In genomic region chr14:100851586-100851916, GRCh38 we compare ENCODE assay signal across 15 cellular contexts. TPM values are rescaled to one million over a fixed set of nuclear protein-coding genes. Genes with fewer than 3 reads are reported as not detected.
A peak's percentile ranks its signal among the peaks of the same experiment; 100 is the strongest.
DNase-seq lines count a peak whose midpoint lies in the region; ATAC-seq and TF ChIP-seq lines count a peak whose summit lies in the region.
"Had no signal": no experiment of that assay in that cellular context is flagged by ENCODE, and none has a peak within 500 bp of the region (broad histone marks: within the 10 kb centered on the region; RNA-seq: fewer than 3 reads in every experiment).

No MANE protein-coding gene starts in this region.

- no peaks in the 10 kb centered on the region for H4K20me1 ChIP-seq in HCT116 (ENCODE audit: insufficient read depth)

- H3K36me3 ChIP-seq in HCT116 (ENCODE audit: control insufficient read depth in 1 of 2, insufficient read depth in 2 of 2, low read length in 2 of 2) (no peaks in the 10 kb centered on the region), adrenal gland (replicated peaks in 1 of 2) (peaks cover 0 to 17% of the 10 kb centered on the region in 2 donors)
- H3K36me3 ChIP-seq: HAP-1 had no signal

- no peak for TF ChIP-seq POLR2A in HCT116 (IDR thresholded peaks at IDR 0.05; ENCODE audit: borderline replicate concordance, extremely low read depth, insufficient read depth, insufficient read length)
- TF ChIP-seq POLR2A in adrenal gland (IDR thresholded peaks at IDR 0.05), result no peak

- peak overlapping the region; percentile 37 for H2AFZ ChIP-seq in HCT116 (ENCODE audit: low read depth, low read length, poor library complexity, severe bottlenecking)

- peak overlapping the region; percentile 20 for H3K4me2 ChIP-seq in HCT116 (ENCODE audit: low read length)

- no peak for DNase-seq in HCT116 (ENCODE audit: low read depth, low spot score)
- DNase-seq in adrenal gland, result no peak
- DNase-seq in sciatic nerve (ENCODE audit: low spot score), result no peak
- DNase-seq in NCI-H345 treated with DMSO at 0.1 percent for 48 hours (lab: John Stamatoyannopoulos, UW; ENCODE audit: unreplicated experiment), result no peak
- DNase-seq in NCI-H128 (lab: John Stamatoyannopoulos, UW; ENCODE audit: unreplicated experiment), result no peak

- H3K4me1 ChIP-seq in HCT116 (ENCODE audit: control insufficient read depth in 1 of 2, insufficient read depth in 2 of 2, low read length in 2 of 2) (peaks cover 0 to 17% of the 10 kb centered on the region in 2 experiments; a peak in 3 of 4 replicates), adrenal gland (replicated peaks in 1 of 2) (peaks cover 0 to 31% of the 10 kb centered on the region in 2 donors)
- H3K4me1 ChIP-seq: Caco-2 had no signal

- WGBS in adrenal gland, 4 donors, result 58 to 72% (median 71%) methylated on average over 12 to 13 of the region's 13 CpGs

- CTCF ChIA-PET in HCT116 (lab: Charles Lee), result interaction anchor here (1.0 to 1.5 kb wide), 6 partner anchors 9 to 813 kb away, joined by 3 to 7 read pairs (median 4); no protein-coding TSS in a partner anchor

- H3K9me3 ChIP-seq in HCT116 (ENCODE audit: control insufficient read depth in 1 of 2, insufficient read depth in 1 of 2, low read depth in 1 of 2, low read length in 2 of 2) (no peaks in the 10 kb centered on the region), adrenal gland (replicated peaks in 1 of 3) (no peaks in the 10 kb centered on the region)
- H3K9me3 ChIP-seq: A549, BE2C, Caco-2, HAP-1 had no signal

- H3K9ac ChIP-seq in HCT116 (ENCODE audit: low read length), result no peak overlapping the region

- no peak for TF ChIP-seq RAD21 in HCT116 (IDR thresholded peaks at IDR 0.05; ENCODE audit: low read depth)

- H3K9me2 ChIP-seq in HCT116 (ENCODE audit: insufficient read depth), result no peaks in the 10 kb centered on the region

- POLR2A ChIA-PET in HCT116 (lab: Charles Lee), result no interaction called here

- no peaks in the 10 kb centered on the region for H3K79me2 ChIP-seq in HCT116 (ENCODE audit: insufficient read depth, low read length)

- intact Hi-C loops in HCT116 (cut with micrococcal nuclease) (loop anchor here (1.0 kb wide), 5 partner anchors 50 to 814 kb away; no protein-coding TSS in a partner anchor), adrenal gland (cut with DNase I) (loop anchor here in 1 of 2 donors (5.0 kb wide), 1 partner anchor 51 kb away; the partner anchor contains the start of gene RTL1), sciatic nerve (cut with DNase I) (no loop called here)

- H3K27me3 ChIP-seq in HCT116 (ENCODE audit: insufficient read depth, low read length) (no peaks in the 10 kb centered on the region), adrenal gland (no peaks in the 10 kb centered on the region)
- H3K27me3 ChIP-seq: BE2C had no signal

- ATAC-seq in HCT116, result no peak
- ATAC-seq in sciatic nerve, result peak; percentile 23

- H3K27ac ChIP-seq in C4-2B (no peak overlapping the region), HCT116 (ENCODE audit: low read depth, low read length) (no peak overlapping the region), adrenal gland (peak overlapping the region in 3 of 5 donors; percentile 29 to 66 (median 48))
- H3K27ac ChIP-seq: HL-60 had no signal

- BruUV-seq in HCT116 (replicated peaks; lab: Mats Ljungman, UMichigan), result no TSS peak

- TF ChIP-seq CTCF in C4-2B (conservative IDR thresholded peaks at IDR 0.05) (0 out of 2 replicates have a peak, but pooled peaks have one; percentile 55), HCT116 (IDR thresholded peaks at IDR 0.05 in 2 of 3, conservative IDR thresholded peaks at IDR 0.05 in 1 of 3; ENCODE audit: borderline replicate concordance in 1 of 3, insufficient read depth in 1 of 3, low read depth in 2 of 3, low read length in 2 of 3) (no peak), adrenal gland (IDR thresholded peaks at IDR 0.05) (no peak)

- RAD21 ChIA-PET in HCT116 (lab: Charles Lee; ENCODE audit: low non-redundant PET in 1 of 2, low total read pairs in 2 of 2, uncharacterized antibody in 2 of 2, unreplicated experiment in 2 of 2), result no interaction called here

- no peak overlapping the region for H3K4me3 ChIP-seq in HCT116 (replicated peaks in 1 of 2; ENCODE audit: low read depth in 1 of 2, low read length in 2 of 2)
- H3K4me3 ChIP-seq in adrenal gland, result no peak overlapping the region
- H3K4me3 ChIP-seq: A549, HAP-1 had no signal

TF ChIP-seq in HCT116, 20 proteins besides CTCF, POLR2A, EP300 and RAD21:
- TF ChIP-seq EZH2phosphoT487 (IDR thresholded peaks at IDR 0.05; ENCODE audit: borderline replicate concordance), result no peak

RNA-seq across cellular contexts. Expression of gene MEG3, which starts 25.6 kb away (rescaled TPM):
- total RNA-seq in HCT116 (2021; ENCODE audit: unreplicated experiment) (2.5 TPM), adrenal gland (1,000 to 10,000 TPM in 3 of 8 donors, 100 to 1,000 TPM in 4, 10 to 100 TPM in 1; 86.6 to 1,883 (median 625) TPM), sciatic nerve (154 TPM)
- not detected in 2 replicates for polyA plus RNA-seq in HCT116 (2012)
- polyA plus RNA-seq in adrenal gland, result 1,000 to 10,000 TPM in 2 of 3 donors, 100 to 1,000 TPM in 1; 736 to 8,129 (median 5,263) TPM
- total RNA-seq: Caco-2; CD8-positive, alpha-beta T cell had no signal
- polyA plus RNA-seq: CD14-positive monocyte had no signal

RNA-seq across cellular contexts. Expression of gene RTL1, which starts 52.0 kb away (rescaled TPM):
- total RNA-seq in HCT116 (2021; ENCODE audit: unreplicated experiment) (not detected), adrenal gland (1 to 10 TPM in 2 of 8 donors, under 1 TPM in 3, not detected in 3; 0.13 to 5.9 (median 0.78) TPM), sciatic nerve (not detected)
- not detected in 2 replicates for polyA plus RNA-seq in HCT116 (2012)
- 1 to 10 TPM; 1.0 to 6.2 (median 2.6) TPM for polyA plus RNA-seq in adrenal gland
- total RNA-seq: Caco-2; CD8-positive, alpha-beta T cell; H1 had no signal
- polyA plus RNA-seq: AG04450, CD14-positive monocyte, H1 had no signal

Comparison
In these comparisons a context has a peak if more than half of its experiments do, and no peak if none do; other contexts are left out.
1. H3K27ac ChIP-seq: peak in adrenal gland (3 of 5); none in C4-2B (single experiment) and HCT116 (single experiment).
2. RNA of gene MEG3, which starts 25.6 kb away (total RNA-seq): 86.6 to 1,883 TPM in adrenal gland and 154 TPM in sciatic nerve (single experiment); 2.5 TPM in HCT116 (single experiment); every median in the first group is over 10 times any median in the second.